Comparison of ENCODE assay signal across 20 cellular contexts in the genomic region with DNA sequence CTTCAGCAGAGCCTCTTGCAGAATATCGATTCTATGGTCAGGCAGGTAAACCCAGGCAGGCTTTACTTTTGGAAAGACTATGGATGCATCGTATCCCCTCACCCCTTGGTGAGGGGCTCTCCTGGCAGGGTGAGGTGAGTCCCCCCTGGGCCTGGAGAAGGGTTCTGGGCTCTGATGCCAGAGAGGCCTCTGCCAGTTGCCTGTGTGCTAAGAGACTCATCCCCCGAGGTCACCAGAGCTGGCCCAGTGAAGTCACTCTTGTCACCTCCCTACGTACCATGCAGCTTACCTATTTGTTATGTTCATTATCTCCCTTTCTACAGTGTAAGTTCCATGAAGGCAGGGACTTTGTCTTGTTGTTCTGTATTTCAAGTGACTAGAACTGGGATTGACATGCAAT. TPM values are rescaled to one million over a fixed set of nuclear protein-coding genes. Genes with fewer than 3 reads are reported as not detected.
DNase-seq lines count a peak whose midpoint lies in the region; ATAC-seq, FAIRE-seq and TF ChIP-seq lines count a peak whose summit lies in the region.
"Had no signal": no experiment of that assay in that cellular context is flagged by ENCODE, and none has a peak within 500 bp of the region (broad histone marks: within the 10 kb centered on the region; RNA-seq: fewer than 3 reads in every experiment).

No MANE protein-coding gene starts in this region.

- FAIRE-seq in bronchial epithelial cell (lab: Jason Lieb, UNC), result peak; percentile 28
- FAIRE-seq: A204.1 had no signal

- no peak overlapping the region for H3K4me3 Mint-ChIP-seq in activated naive CD4-positive, alpha-beta T cell treated with anti-CD3 and anti-CD28 coated beads, Interleukin-2, amount 10 ng/mL, durations not matched to agents 7 days and 5 days
- no peak overlapping the region for H3K4me3 Mint-ChIP-seq in type B pancreatic cell
- H3K4me3 Mint-ChIP-seq in stimulated activated naive B cell treated with anti-CD40 and anti-IgM and Interleukin-4, amounts not matched to agents 10 μg/mL and 1 μg/mL and 100 μg/mL, for 72 hours, result no peak overlapping the region
- H3K4me3 Mint-ChIP-seq: IgD-negative memory B cell had no signal

- no peak overlapping the region for H3K27ac ChIP-seq in caudate nucleus (ENCODE audit: low read depth, low read length)

- H3K27me3 Mint-ChIP-seq in activated naive CD4-positive, alpha-beta T cell treated with anti-CD3 and anti-CD28 coated beads, Interleukin-2, amount 10 ng/mL, durations not matched to agents 7 days and 5 days, result peaks cover 5% of the 10 kb centered on the region
- H3K27me3 Mint-ChIP-seq in type B pancreatic cell, result no peaks in the 10 kb centered on the region
- H3K27me3 Mint-ChIP-seq in stimulated activated naive B cell treated with anti-CD40 and anti-IgM and Interleukin-4, amounts not matched to agents 10 μg/mL and 1 μg/mL and 100 μg/mL, for 72 hours, result peaks cover 0 to 10% of the 10 kb centered on the region in 2 donors

- H3K36me3 ChIP-seq in bronchial epithelial cell (ENCODE audit: control insufficient read depth, insufficient read depth, low read length), result no peaks in the 10 kb centered on the region
- H3K36me3 ChIP-seq: BE2C had no signal

- CTCF ChIA-PET in activated naive CD4-positive, alpha-beta T cell treated with anti-CD3 and anti-CD28 coated beads, Interleukin-2, amount 10 ng/mL, durations not matched to agents 7 days and 5 days (lab: Charles Lee), result no interaction called here

- H3K36me3 Mint-ChIP-seq in activated naive CD4-positive, alpha-beta T cell treated with anti-CD3 and anti-CD28 coated beads, Interleukin-2, amount 10 ng/mL, durations not matched to agents 7 days and 5 days, result no peaks in the 10 kb centered on the region
- no peaks in the 10 kb centered on the region for H3K36me3 Mint-ChIP-seq in activated naive CD4-positive, alpha-beta T cell treated with anti-CD3 and anti-CD28 coated beads, Interleukin-2, amount 50 U/mL, for 72 hours
- no peaks in the 10 kb centered on the region for H3K36me3 Mint-ChIP-seq in type B pancreatic cell
- H3K36me3 Mint-ChIP-seq in stimulated activated naive B cell treated with anti-CD40 and anti-IgM and Interleukin-4, amounts not matched to agents 10 μg/mL and 1 μg/mL and 100 μg/mL, for 72 hours, result no peaks in the 10 kb centered on the region
- H3K36me3 Mint-ChIP-seq: IgD-negative memory B cell had no signal

- DNase-seq in activated naive CD4-positive, alpha-beta T cell treated with anti-CD3 and anti-CD28 coated beads, Interleukin-2, amount 10 ng/mL, durations not matched to agents 7 days and 5 days, result peak; percentile 13
- DNase-seq in activated naive CD4-positive, alpha-beta T cell treated with anti-CD3 and anti-CD28 coated beads, Interleukin-2, amount 50 U/mL, for 72 hours (ENCODE audit: low spot score in 2 of 2), result no peak
- DNase-seq in bronchial epithelial cell (ENCODE audit: low read depth) (no peak), medulla oblongata (ENCODE audit: extremely low spot score) (peak; percentile 1), type B pancreatic cell (ENCODE audit: extremely low spot score, unreplicated experiment) (peak; percentile 47), caudate nucleus (lab: John Stamatoyannopoulos, UW) (no peak)
- DNase-seq in stimulated activated naive B cell treated with anti-CD40 and anti-IgM and Interleukin-4, amounts not matched to agents 10 μg/mL and 1 μg/mL and 100 μg/mL, for 72 hours, result no peak
- DNase-seq: BE2C, DMS 273 treated with DMSO at 0.1 percent for 48 hours, DMS79 treated with DMSO at 0.1 percent for 48 hours, NCI-H1105, NCI-H2081, NCI-H2171 treated with DMSO at 0.1 percent for 48 hours, NCI-H524 treated with DMSO at 0.1 percent for 48 hours, NCI-H82 had no signal

- no peaks in the 10 kb centered on the region for H3K9me3 Mint-ChIP-seq in activated naive CD4-positive, alpha-beta T cell treated with anti-CD3 and anti-CD28 coated beads, Interleukin-2, amount 10 ng/mL, durations not matched to agents 7 days and 5 days
- H3K9me3 Mint-ChIP-seq in activated naive CD4-positive, alpha-beta T cell treated with anti-CD3 and anti-CD28 coated beads, Interleukin-2, amount 50 U/mL, for 72 hours, result no peaks in the 10 kb centered on the region
- no peaks in the 10 kb centered on the region for H3K9me3 Mint-ChIP-seq in type B pancreatic cell
- H3K9me3 Mint-ChIP-seq in stimulated activated naive B cell treated with anti-CD40 and anti-IgM and Interleukin-4, amounts not matched to agents 10 μg/mL and 1 μg/mL and 100 μg/mL, for 72 hours, result no peaks in the 10 kb centered on the region
- H3K9me3 Mint-ChIP-seq: IgD-negative memory B cell had no signal

- no peaks in the 10 kb centered on the region for H3K27me3 ChIP-seq in bronchial epithelial cell (ENCODE audit: control insufficient read depth, insufficient read depth, low read length)
- H3K27me3 ChIP-seq: BE2C had no signal

- ATAC-seq in activated naive CD4-positive, alpha-beta T cell treated with anti-CD3 and anti-CD28 coated beads, Interleukin-2, amount 50 U/mL, for 72 hours, result no peak
- no peak for ATAC-seq in stimulated activated naive B cell treated with anti-CD40 and anti-IgM and Interleukin-4, amounts not matched to agents 10 μg/mL and 1 μg/mL and 100 μg/mL, for 72 hours (replicated peaks)
- no peak for ATAC-seq in HG03097 (IDR thresholded peaks at IDR 0.05; ENCODE audit: low FRiP score, unreplicated experiment)
- ATAC-seq: Panc1 had no signal

- H3K4me1 Mint-ChIP-seq in activated naive CD4-positive, alpha-beta T cell treated with anti-CD3 and anti-CD28 coated beads, Interleukin-2, amount 10 ng/mL, durations not matched to agents 7 days and 5 days, result peaks cover 14% of the 10 kb centered on the region
- peaks cover 10% of the 10 kb centered on the region for H3K4me1 Mint-ChIP-seq in type B pancreatic cell (ENCODE audit: unreplicated experiment)
- H3K4me1 Mint-ChIP-seq in stimulated activated naive B cell treated with anti-CD40 and anti-IgM and Interleukin-4, amounts not matched to agents 10 μg/mL and 1 μg/mL and 100 μg/mL, for 72 hours, result peaks cover 1 to 4% of the 10 kb centered on the region in 2 donors

- TF ChIP-seq CTCF in bronchial epithelial cell (IDR thresholded peaks at IDR 0.05; ENCODE audit: insufficient read depth, low read length, severe bottlenecking) (no peak), type B pancreatic cell (conservative IDR thresholded peaks at IDR 0.05) (no peak)

- H3K27ac Mint-ChIP-seq in activated naive CD4-positive, alpha-beta T cell treated with anti-CD3 and anti-CD28 coated beads, Interleukin-2, amount 10 ng/mL, durations not matched to agents 7 days and 5 days, result no peak overlapping the region
- H3K27ac Mint-ChIP-seq in activated naive CD4-positive, alpha-beta T cell treated with anti-CD3 and anti-CD28 coated beads, Interleukin-2, amount 50 U/mL, for 72 hours, result peak overlapping the region in 1 of 2 donors; percentile 62
- no peak overlapping the region for H3K27ac Mint-ChIP-seq in type B pancreatic cell
- H3K27ac Mint-ChIP-seq in stimulated activated naive B cell treated with anti-CD40 and anti-IgM and Interleukin-4, amounts not matched to agents 10 μg/mL and 1 μg/mL and 100 μg/mL, for 72 hours, result no peak overlapping the region
- H3K27ac Mint-ChIP-seq: IgD-negative memory B cell had no signal

- H3K4me3 ChIP-seq in bronchial epithelial cell (ENCODE audit: low read depth, low read length), result no peak overlapping the region

RNA-seq across cellular contexts. Expression of gene TSPAN15, which starts 51.3 kb away (rescaled TPM):
- total RNA-seq in activated naive CD4-positive, alpha-beta T cell treated with anti-CD3 and anti-CD28 coated beads, Interleukin-2, amount 50 U/mL, for 72 hours, result 1 to 10 TPM; 1.3 to 1.9 TPM
- 12.1 and 14.8 TPM in 2 replicates for total RNA-seq in bronchial epithelial cell
- total RNA-seq in type B pancreatic cell (ENCODE audit: low replicate concordance), result 19.4 and 19.7 TPM in 2 replicates
- total RNA-seq: H4 had no signal

Comparison
In these comparisons a context has a peak if more than half of its experiments do, and no peak if none do; other contexts are left out.
1. DNase-seq: peak in activated naive CD4-positive, alpha-beta T cell treated with anti-CD3 and anti-CD28 coated beads, Interleukin-2, amount 10 ng/mL, durations not matched to agents 7 days and 5 days (single experiment), medulla oblongata (single experiment) and type B pancreatic cell (single experiment); none in activated naive CD4-positive, alpha-beta T cell treated with anti-CD3 and anti-CD28 coated beads, Interleukin-2, amount 50 U/mL, for 72 hours (0 of 2), bronchial epithelial cell (single experiment), caudate nucleus (0 of 61) and stimulated activated naive B cell treated with anti-CD40 and anti-IgM and Interleukin-4, amounts not matched to agents 10 μg/mL and 1 μg/mL and 100 μg/mL, for 72 hours (single experiment).